Comparison of ENCODE assay signal across 6 cellular contexts in the genomic region with DNA sequence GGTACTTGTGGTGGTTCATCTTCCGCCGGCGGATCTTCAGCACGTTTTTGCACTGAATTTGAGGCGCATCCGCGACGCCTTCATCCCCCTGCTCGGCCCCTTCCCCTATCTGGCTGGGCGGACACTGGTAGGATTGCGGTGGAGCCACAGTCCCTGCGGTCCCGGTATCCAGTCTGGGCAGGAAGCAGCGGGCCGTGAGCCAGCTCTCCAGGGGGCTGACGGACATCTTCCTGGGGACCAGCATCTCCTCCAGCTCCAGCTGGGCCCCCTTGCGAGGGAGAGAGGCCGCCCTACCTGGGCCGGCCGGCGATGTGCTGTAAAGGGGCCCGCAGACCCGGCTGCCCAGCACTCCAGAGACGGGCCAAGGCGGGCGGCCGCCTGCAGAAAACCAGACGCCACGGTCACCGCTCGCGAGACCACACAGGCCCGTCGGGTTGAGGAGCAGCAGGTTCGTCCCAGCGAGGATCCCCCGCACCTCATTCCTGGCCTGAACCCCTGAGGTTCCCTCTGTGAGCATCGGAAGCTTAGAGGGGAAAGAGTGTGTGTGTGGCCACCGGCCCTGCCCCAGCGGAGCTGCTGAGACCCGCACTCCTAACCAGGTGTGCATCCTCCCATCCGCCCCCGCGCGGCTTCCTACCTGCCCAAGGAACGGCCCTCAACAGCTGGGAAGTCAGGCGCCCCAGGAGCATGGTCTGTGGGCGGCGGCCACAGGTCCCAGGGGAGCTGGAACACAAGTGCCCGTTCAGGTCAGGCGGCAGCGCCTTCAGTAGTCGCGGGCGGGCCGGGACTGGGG.
DNase-seq lines count a peak whose midpoint lies in the region; ATAC-seq and TF ChIP-seq lines count a peak whose summit lies in the region.

No MANE protein-coding gene starts in this region.

- DNase-seq in RWPE1 (ENCODE audit: low spot score) (no peak), NCI-H2081 treated with DMSO at 0.1 percent for 48 hours (lab: John Stamatoyannopoulos, UW) (no peak), DMS79 (lab: John Stamatoyannopoulos, UW) (no peak), NCI-H2227 treated with DMSO at 0.1 percent for 48 hours (lab: John Stamatoyannopoulos, UW) (no peak)

- no peak for TF ChIP-seq CTCF in RWPE1 (conservative IDR thresholded peaks at IDR 0.05; ENCODE audit: low read depth)

- POLR2A ChIA-PET in RWPE1 (lab: Yijun Ruan, JAX; ENCODE audit: low non-redundant PET) = interaction anchor here (0.6 kb wide), 1 partner anchor 165 kb away, joined by 3 read pairs; no protein-coding TSS in a partner anchor

- ATAC-seq in GM21515 (IDR thresholded peaks at IDR 0.05; ENCODE audit: unreplicated experiment) = peak; percentile 3

- CTCF ChIA-PET in RWPE1 (lab: Yijun Ruan, JAX) = interaction anchor here (0.6 to 1.8 kb wide), 3 partner anchors 26 to 164 kb away, joined by 3 to 6 read pairs (median 3); no protein-coding TSS in a partner anchor

- H3K4me3 ChIP-seq in iPS-11a (ENCODE audit: low read depth, low read length) = peak overlapping the region; percentile 87

- peak overlapping the region; percentile 90 for H3K27ac ChIP-seq in RWPE1
